ENCODE assay signal across 9 cellular contexts in genomic region chr12:39272934-39273770, GRCh38.
A peak's percentile ranks its signal among the peaks of the same experiment; 100 is the strongest.
DNase-seq lines count a peak whose midpoint lies in the region; ATAC-seq and TF ChIP-seq lines count a peak whose summit lies in the region.
"Had no signal": no experiment of that assay in that cellular context is flagged by ENCODE, and none has a peak within 500 bp of the region (broad histone marks: within the 10 kb centered on the region; RNA-seq: fewer than 3 reads in every experiment).

No MANE protein-coding gene starts in this region.

- intact Hi-C loops in activated CD4-positive, alpha-beta T cell treated with anti-CD3 and anti-CD28 coated beads, Interleukin-2, amount 10 ng/mL, durations not matched to agents 24 days and 14 days (cut with micrococcal nuclease): loop anchor here (2.0 kb wide), 2 partner anchors 128 to 352 kb away; no protein-coding TSS in a partner anchor
- intact Hi-C loops in spleen (cut with DNase I; ENCODE audit: low total_unique reads): loop anchor here (10.0 kb wide), 1 partner anchor 938 kb away; no protein-coding TSS in a partner anchor

- ATAC-seq in CD4-positive, CD25-positive, alpha-beta regulatory T cell (ENCODE audit: low read depth in 2 of 2): no peak
- ATAC-seq in GM18502 (IDR thresholded peaks at IDR 0.05; ENCODE audit: poor library complexity, unreplicated experiment): peak; percentile 58
- ATAC-seq in HG03457 (IDR thresholded peaks at IDR 0.05; ENCODE audit: unreplicated experiment): no peak

- no peaks in the 10 kb centered on the region for H3K36me3 Mint-ChIP-seq in CD4-positive, CD25-positive, alpha-beta regulatory T cell
- no peaks in the 10 kb centered on the region for H3K36me3 Mint-ChIP-seq in activated CD4-positive, alpha-beta T cell treated with anti-CD3 and anti-CD28 coated beads, Interleukin-2, amount 10 ng/mL, durations not matched to agents 24 days and 14 days (ENCODE audit: low read depth)
- H3K36me3 Mint-ChIP-seq in glutamatergic neuron (ENCODE audit: unreplicated experiment): no peaks in the 10 kb centered on the region
- H3K36me3 Mint-ChIP-seq: naive B cell had no signal

- H3K27me3 ChIP-seq in CD4-positive, CD25-positive, alpha-beta regulatory T cell (ENCODE audit: control insufficient read depth, insufficient read depth, low read length): peaks cover 15% of the 10 kb centered on the region
- no peaks in the 10 kb centered on the region for H3K27me3 ChIP-seq in spleen (replicated peaks in 1 of 7)

- no peaks in the 10 kb centered on the region for H3K36me3 ChIP-seq in CD4-positive, CD25-positive, alpha-beta regulatory T cell (ENCODE audit: control insufficient read depth, insufficient read depth, low read length)
- H3K36me3 ChIP-seq in spleen: no peaks in the 10 kb centered on the region

- H3K27ac ChIP-seq in CD4-positive, CD25-positive, alpha-beta regulatory T cell (ENCODE audit: insufficient read depth, low read length, poor library complexity, severe bottlenecking): no peak overlapping the region
- H3K27ac ChIP-seq in spleen: no peak overlapping the region

- WGBS in spleen, 5 donors: 19 to 28% (median 20%) methylated on average over 8 of the region's 8 CpGs

- no peaks in the 10 kb centered on the region for H3K9me3 ChIP-seq in CD4-positive, CD25-positive, alpha-beta regulatory T cell (ENCODE audit: control insufficient read depth in 2 of 2, low read length in 2 of 2)
- no peaks in the 10 kb centered on the region for H3K9me3 ChIP-seq in spleen

- H3K27ac Mint-ChIP-seq in CD4-positive, CD25-positive, alpha-beta regulatory T cell: no peak overlapping the region
- H3K27ac Mint-ChIP-seq in activated CD4-positive, alpha-beta T cell treated with anti-CD3 and anti-CD28 coated beads, Interleukin-2, amount 10 ng/mL, durations not matched to agents 24 days and 14 days: no peak overlapping the region
- H3K27ac Mint-ChIP-seq in glutamatergic neuron (ENCODE audit: unreplicated experiment): no peak overlapping the region
- H3K27ac Mint-ChIP-seq: naive B cell had no signal

- peak; percentile 92 for TF ChIP-seq CTCF in glutamatergic neuron (IDR thresholded peaks at IDR 0.05; ENCODE audit: partially characterized antibody, unreplicated experiment)
- TF ChIP-seq CTCF in spleen (IDR thresholded peaks at IDR 0.05 in 8 of 11, conservative IDR thresholded peaks at IDR 0.05 in 3 of 11): peak in 8 of 11 experiments; percentile 36 to 73 (median 60)

- H3K4me1 Mint-ChIP-seq in CD4-positive, CD25-positive, alpha-beta regulatory T cell: peaks cover 0 to 4% (median 0%) of the 10 kb centered on the region in 4 donors
- H3K4me1 Mint-ChIP-seq in activated CD4-positive, alpha-beta T cell treated with anti-CD3 and anti-CD28 coated beads, Interleukin-2, amount 10 ng/mL, durations not matched to agents 24 days and 14 days: no peaks in the 10 kb centered on the region
- H3K4me1 Mint-ChIP-seq in glutamatergic neuron (ENCODE audit: low read depth, unreplicated experiment): no peaks in the 10 kb centered on the region

- H3K27me3 Mint-ChIP-seq in CD4-positive, CD25-positive, alpha-beta regulatory T cell: peaks cover 9% of the 10 kb centered on the region
- H3K27me3 Mint-ChIP-seq in activated CD4-positive, alpha-beta T cell treated with anti-CD3 and anti-CD28 coated beads, Interleukin-2, amount 10 ng/mL, durations not matched to agents 24 days and 14 days: peaks cover 19% of the 10 kb centered on the region
- no peaks in the 10 kb centered on the region for H3K27me3 Mint-ChIP-seq in glutamatergic neuron (ENCODE audit: unreplicated experiment)

- TF ChIP-seq POLR2A in spleen (IDR thresholded peaks at IDR 0.05): no peak

- no peak overlapping the region for H3K4me3 Mint-ChIP-seq in CD4-positive, CD25-positive, alpha-beta regulatory T cell
- no peak overlapping the region for H3K4me3 Mint-ChIP-seq in activated CD4-positive, alpha-beta T cell treated with anti-CD3 and anti-CD28 coated beads, Interleukin-2, amount 10 ng/mL, durations not matched to agents 24 days and 14 days
- H3K4me3 Mint-ChIP-seq in glutamatergic neuron (ENCODE audit: unreplicated experiment): no peak overlapping the region
- H3K4me3 Mint-ChIP-seq: naive B cell had no signal

- peak in 2 of 3 donors; percentile 24 to 27 for DNase-seq in CD4-positive, CD25-positive, alpha-beta regulatory T cell
- DNase-seq in NCI-H1092 treated with DMSO at 0.1 percent for 48 hours (lab: John Stamatoyannopoulos, UW) (peak; percentile 41), glutamatergic neuron (no peak), spleen (no peak), DMS79 treated with DMSO at 0.1 percent for 48 hours (lab: John Stamatoyannopoulos, UW) (no peak)
- DNase-seq in activated CD4-positive, alpha-beta T cell treated with anti-CD3 and anti-CD28 coated beads, Interleukin-2, amount 10 ng/mL, durations not matched to agents 24 days and 14 days: peak; percentile 77
- DNase-seq: naive B cell had no signal

- peaks cover 0 to 3% (median 0%) of the 10 kb centered on the region in 7 donors for H3K9me3 Mint-ChIP-seq in CD4-positive, CD25-positive, alpha-beta regulatory T cell
- H3K9me3 Mint-ChIP-seq in activated CD4-positive, alpha-beta T cell treated with anti-CD3 and anti-CD28 coated beads, Interleukin-2, amount 10 ng/mL, durations not matched to agents 24 days and 14 days: no peaks in the 10 kb centered on the region
- peaks cover 3% of the 10 kb centered on the region for H3K9me3 Mint-ChIP-seq in glutamatergic neuron (ENCODE audit: unreplicated experiment)

- H3K4me3 ChIP-seq in CD4-positive, CD25-positive, alpha-beta regulatory T cell (ENCODE audit: low read depth, low read length): no peak overlapping the region
- H3K4me3 ChIP-seq in spleen: no peak overlapping the region

- H3K4me1 ChIP-seq in CD4-positive, CD25-positive, alpha-beta regulatory T cell (ENCODE audit: control insufficient read depth, insufficient read depth, low read length, poor library complexity, severe bottlenecking): no peaks in the 10 kb centered on the region
- H3K4me1 ChIP-seq in spleen: no peaks in the 10 kb centered on the region

Comparison
In these comparisons a context has a peak if more than half of its experiments do, and no peak if none do; other contexts are left out.
1. DNase-seq: peak in CD4-positive, CD25-positive, alpha-beta regulatory T cell (2 of 3), NCI-H1092 treated with DMSO at 0.1 percent for 48 hours (single experiment) and activated CD4-positive, alpha-beta T cell treated with anti-CD3 and anti-CD28 coated beads, Interleukin-2, amount 10 ng/mL, durations not matched to agents 24 days and 14 days (single experiment); none in glutamatergic neuron (single experiment), spleen (single experiment) and DMS79 treated with DMSO at 0.1 percent for 48 hours (single experiment).